Comparison of ENCODE assay signal across 8 cellular contexts in the genomic region with DNA sequence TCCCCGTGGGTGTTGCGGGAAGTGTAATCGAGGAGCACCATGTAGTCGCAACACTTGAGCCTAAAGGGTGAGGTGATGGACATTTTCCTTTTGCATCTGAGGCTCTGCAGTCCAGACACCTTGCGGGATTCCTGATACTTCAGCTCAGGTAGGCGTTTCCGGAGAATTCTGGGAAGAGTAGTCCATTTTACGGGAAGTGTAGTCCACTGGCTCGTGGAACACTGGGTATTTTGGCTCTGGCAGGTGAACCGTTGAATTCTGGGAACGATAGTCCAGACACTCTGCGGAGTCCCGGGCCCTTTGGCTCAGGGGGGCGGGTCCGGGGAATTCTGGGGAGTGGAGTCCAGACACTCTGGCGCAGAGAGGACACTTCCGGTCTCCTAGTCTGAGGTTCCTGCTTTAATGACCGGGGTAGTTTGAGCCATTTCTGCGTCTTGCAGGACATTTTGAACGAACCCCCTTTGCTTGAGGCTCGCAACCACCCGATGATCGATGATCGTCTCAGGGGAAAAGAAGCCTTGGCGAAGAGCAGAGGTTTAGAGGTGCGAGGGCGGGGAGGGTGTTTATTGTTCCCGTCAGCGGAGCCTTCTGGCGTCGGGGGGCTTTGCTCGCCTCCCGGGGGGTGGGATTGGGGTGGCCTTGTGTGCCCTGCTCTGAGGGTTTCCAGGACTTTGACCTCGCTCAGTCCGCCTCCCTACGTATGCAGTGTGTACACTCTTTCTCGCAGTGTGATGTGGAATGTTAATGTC.
A peak's percentile ranks its signal among the peaks of the same experiment; 100 is the strongest.
DNase-seq lines count a peak whose midpoint lies in the region; ATAC-seq and TF ChIP-seq lines count a peak whose summit lies in the region.

A gene (plus strand): TSS at position 383 of the 749 bp plus-strand sequence. CDS start 3,141 bp downstream, outside the sequence.

- H3K27ac ChIP-seq in HEK293 (ENCODE audit: extremely low read depth, low read depth, low read length): peak within 1 kb of the TSS; percentile 61

- peak; percentile 94 for DNase-seq in COLO668 (lab: John Stamatoyannopoulos, UW; ENCODE audit: unreplicated experiment)
- peak; percentile 99 for DNase-seq in NCI-H2171 treated with DMSO at 0.1 percent for 48 hours (lab: John Stamatoyannopoulos, UW)
- DNase-seq in activated CD4-positive, CD25-positive, alpha-beta regulatory T cell treated with anti-CD3 and anti-CD28 coated beads, Interleukin-2, amount 50 U/mL, for 16 hours (ENCODE audit: low read depth, low spot score): peak; percentile 24
- DNase-seq in cerebellar cortex (ENCODE audit: low spot score): peak; percentile 98
- DNase-seq in iPS-NIHi11 (ENCODE audit: low spot score): peak; percentile 98
- peak; percentile 71 for DNase-seq in skeletal muscle cell (ENCODE audit: low read depth)

- H3K4me3 ChIP-seq in HEK293 (ENCODE audit: low read depth, low read length) (peak within 1 kb of the TSS; percentile 66), skeletal muscle cell (ENCODE audit: low read depth, low read length) (peak within 1 kb of the TSS; percentile 84)

- POLR2A ChIA-PET in HEK293 (lab: Yijun Ruan, JAX): interaction anchor here (0.9 to 2.4 kb wide), 17 partner anchors 10 to 383 kb away, joined by 3 to 17 read pairs (median 4); a partner anchor contains a TSS

- CTCF ChIA-PET in HEK293 (lab: Yijun Ruan, JAX): interaction anchor here (0.6 to 1.1 kb wide), 2 partner anchors 9 to 275 kb away, joined by 3 read pairs; no protein-coding TSS in a partner anchor

- no peak; the same call in 1 of the 2 replicates for TF ChIP-seq CTCF in HEK293 (tag by site-specific recombination; IDR thresholded peaks at IDR 0.05)

- peaks cover 17 to 31% of the 10 kb centered on the region in 2 experiments for H3K36me3 ChIP-seq in HEK293 (ENCODE audit: control insufficient read depth in 2 of 2, insufficient read depth in 1 of 2, low read length in 2 of 2)

- ATAC-seq in GM19035 (IDR thresholded peaks at IDR 0.05; ENCODE audit: unreplicated experiment): no peak

- H3K9me3 ChIP-seq in HEK293 (ENCODE audit: control insufficient read depth, insufficient read depth, low read depth, low read length): peaks cover 11% of the 10 kb centered on the region

- H3K4me1 ChIP-seq in HEK293 (ENCODE audit: control insufficient read depth, insufficient read depth, low read length): peaks cover 14% of the 10 kb centered on the region

TF ChIP-seq in HEK293, 187 proteins besides CTCF, POLR2A, EP300 and RAD21 (continues in another document):
- TF ChIP-seq ZNF707 (tag by site-specific recombination; IDR thresholded peaks at IDR 0.05) (no peak), HOXD13 (CRISPR knock-in tag; IDR thresholded peaks at IDR 0.05; ENCODE audit: borderline replicate concordance) (no peak), ZNF792 (tag by site-specific recombination; IDR thresholded peaks at IDR 0.05) (0 out of 2 replicates have a peak, but pooled peaks have one; percentile 20), ZNF121 (tag by site-specific recombination; IDR thresholded peaks at IDR 0.05) (no peak), ZNF24 (tag by site-specific recombination; IDR thresholded peaks at IDR 0.05) (peak; percentile 59; the same call in 1 of the 2 replicates), ZIC2 (tag by site-specific recombination; IDR thresholded peaks at IDR 0.05) (no peak), ZNF433 (tag by site-specific recombination; IDR thresholded peaks at IDR 0.05; ENCODE audit: low read depth) (no peak), ZNF571 (tag by site-specific recombination; IDR thresholded peaks at IDR 0.05) (no peak), KLF9 (tag by site-specific recombination; IDR thresholded peaks at IDR 0.05; ENCODE audit: low read depth) (peak; percentile 88), ZNF624 (tag by site-specific recombination; IDR thresholded peaks at IDR 0.05) (no peak), ZNF777 (tag by site-specific recombination; IDR thresholded peaks at IDR 0.05; ENCODE audit: borderline replicate concordance) (peak; percentile 93), ZNF354C (tag by site-specific recombination; IDR thresholded peaks at IDR 0.05; ENCODE audit: borderline replicate concordance, low read depth) (no peak), KLF7 (tag by site-specific recombination; IDR thresholded peaks at IDR 0.05; ENCODE audit: borderline replicate concordance) (no peak), SCRT1 (tag by site-specific recombination; IDR thresholded peaks at IDR 0.05; ENCODE audit: borderline replicate concordance) (peak; percentile 73; the same call in 1 of the 2 replicates), EGR2 (tag by site-specific recombination; IDR thresholded peaks at IDR 0.05; ENCODE audit: low read depth) (peak; percentile 85), ZNF184 (tag by site-specific recombination; IDR thresholded peaks at IDR 0.05) (no peak), GFI1B (tag by site-specific recombination; IDR thresholded peaks at IDR 0.05) (no peak), ZNF335 (tag by site-specific recombination; conservative IDR thresholded peaks at IDR 0.05) (peak; percentile 99), BCL11A (tag by site-specific recombination; IDR thresholded peaks at IDR 0.05; ENCODE audit: low read depth) (no peak), ZNF768 (tag by site-specific recombination; IDR thresholded peaks at IDR 0.05) (no peak), ZNF311 (tag by site-specific recombination; IDR thresholded peaks at IDR 0.05; ENCODE audit: borderline replicate concordance) (no peak), SALL2 (tag by site-specific recombination; IDR thresholded peaks at IDR 0.05; ENCODE audit: borderline replicate concordance) (no peak), ZNF561 (tag by site-specific recombination; IDR thresholded peaks at IDR 0.05; ENCODE audit: borderline replicate concordance) (peak; percentile 47; the same call in 1 of the 2 replicates)
- TF ChIP-seq, protein P1, sequence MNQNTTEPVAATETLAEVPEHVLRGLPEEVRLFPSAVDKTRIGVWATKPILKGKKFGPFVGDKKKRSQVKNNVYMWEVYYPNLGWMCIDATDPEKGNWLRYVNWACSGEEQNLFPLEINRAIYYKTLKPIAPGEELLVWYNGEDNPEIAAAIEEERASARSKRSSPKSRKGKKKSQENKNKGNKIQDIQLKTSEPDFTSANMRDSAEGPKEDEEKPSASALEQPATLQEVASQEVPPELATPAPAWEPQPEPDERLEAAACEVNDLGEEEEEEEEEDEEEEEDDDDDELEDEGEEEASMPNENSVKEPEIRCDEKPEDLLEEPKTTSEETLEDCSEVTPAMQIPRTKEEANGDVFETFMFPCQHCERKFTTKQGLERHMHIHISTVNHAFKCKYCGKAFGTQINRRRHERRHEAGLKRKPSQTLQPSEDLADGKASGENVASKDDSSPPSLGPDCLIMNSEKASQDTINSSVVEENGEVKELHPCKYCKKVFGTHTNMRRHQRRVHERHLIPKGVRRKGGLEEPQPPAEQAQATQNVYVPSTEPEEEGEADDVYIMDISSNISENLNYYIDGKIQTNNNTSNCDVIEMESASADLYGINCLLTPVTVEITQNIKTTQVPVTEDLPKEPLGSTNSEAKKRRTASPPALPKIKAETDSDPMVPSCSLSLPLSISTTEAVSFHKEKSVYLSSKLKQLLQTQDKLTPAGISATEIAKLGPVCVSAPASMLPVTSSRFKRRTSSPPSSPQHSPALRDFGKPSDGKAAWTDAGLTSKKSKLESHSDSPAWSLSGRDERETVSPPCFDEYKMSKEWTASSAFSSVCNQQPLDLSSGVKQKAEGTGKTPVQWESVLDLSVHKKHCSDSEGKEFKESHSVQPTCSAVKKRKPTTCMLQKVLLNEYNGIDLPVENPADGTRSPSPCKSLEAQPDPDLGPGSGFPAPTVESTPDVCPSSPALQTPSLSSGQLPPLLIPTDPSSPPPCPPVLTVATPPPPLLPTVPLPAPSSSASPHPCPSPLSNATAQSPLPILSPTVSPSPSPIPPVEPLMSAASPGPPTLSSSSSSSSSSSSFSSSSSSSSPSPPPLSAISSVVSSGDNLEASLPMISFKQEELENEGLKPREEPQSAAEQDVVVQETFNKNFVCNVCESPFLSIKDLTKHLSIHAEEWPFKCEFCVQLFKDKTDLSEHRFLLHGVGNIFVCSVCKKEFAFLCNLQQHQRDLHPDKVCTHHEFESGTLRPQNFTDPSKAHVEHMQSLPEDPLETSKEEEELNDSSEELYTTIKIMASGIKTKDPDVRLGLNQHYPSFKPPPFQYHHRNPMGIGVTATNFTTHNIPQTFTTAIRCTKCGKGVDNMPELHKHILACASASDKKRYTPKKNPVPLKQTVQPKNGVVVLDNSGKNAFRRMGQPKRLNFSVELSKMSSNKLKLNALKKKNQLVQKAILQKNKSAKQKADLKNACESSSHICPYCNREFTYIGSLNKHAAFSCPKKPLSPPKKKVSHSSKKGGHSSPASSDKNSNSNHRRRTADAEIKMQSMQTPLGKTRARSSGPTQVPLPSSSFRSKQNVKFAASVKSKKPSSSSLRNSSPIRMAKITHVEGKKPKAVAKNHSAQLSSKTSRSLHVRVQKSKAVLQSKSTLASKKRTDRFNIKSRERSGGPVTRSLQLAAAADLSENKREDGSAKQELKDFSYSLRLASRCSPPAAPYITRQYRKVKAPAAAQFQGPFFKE (tag by site-specific recombination; IDR thresholded peaks at IDR 0.05; ENCODE audit: borderline replicate concordance): no peak
- TF ChIP-seq, protein P2, sequence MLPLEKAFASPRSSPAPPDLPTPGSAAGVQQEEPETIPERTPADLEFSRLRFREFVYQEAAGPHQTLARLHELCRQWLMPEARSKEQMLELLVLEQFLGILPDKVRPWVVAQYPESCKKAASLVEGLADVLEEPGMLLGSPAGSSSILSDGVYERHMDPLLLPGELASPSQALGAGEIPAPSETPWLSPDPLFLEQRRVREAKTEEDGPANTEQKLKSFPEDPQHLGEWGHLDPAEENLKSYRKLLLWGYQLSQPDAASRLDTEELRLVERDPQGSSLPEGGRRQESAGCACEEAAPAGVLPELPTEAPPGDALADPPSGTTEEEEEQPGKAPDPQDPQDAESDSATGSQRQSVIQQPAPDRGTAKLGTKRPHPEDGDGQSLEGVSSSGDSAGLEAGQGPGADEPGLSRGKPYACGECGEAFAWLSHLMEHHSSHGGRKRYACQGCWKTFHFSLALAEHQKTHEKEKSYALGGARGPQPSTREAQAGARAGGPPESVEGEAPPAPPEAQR (tag by site-specific recombination; IDR thresholded peaks at IDR 0.05): no peak
- TF ChIP-seq, protein P3, sequence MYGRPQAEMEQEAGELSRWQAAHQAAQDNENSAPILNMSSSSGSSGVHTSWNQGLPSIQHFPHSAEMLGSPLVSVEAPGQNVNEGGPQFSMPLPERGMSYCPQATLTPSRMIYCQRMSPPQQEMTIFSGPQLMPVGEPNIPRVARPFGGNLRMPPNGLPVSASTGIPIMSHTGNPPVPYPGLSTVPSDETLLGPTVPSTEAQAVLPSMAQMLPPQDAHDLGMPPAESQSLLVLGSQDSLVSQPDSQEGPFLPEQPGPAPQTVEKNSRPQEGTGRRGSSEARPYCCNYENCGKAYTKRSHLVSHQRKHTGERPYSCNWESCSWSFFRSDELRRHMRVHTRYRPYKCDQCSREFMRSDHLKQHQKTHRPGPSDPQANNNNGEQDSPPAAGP (tag by site-specific recombination; IDR thresholded peaks at IDR 0.05): peak; percentile 48

Comparison
In these comparisons a context has a peak if more than half of its experiments do, and no peak if none do; other contexts are left out.
1. DNase-seq: peak in every context shown above with its lines; median percentile 99 in NCI-H2171 treated with DMSO at 0.1 percent for 48 hours; 98 in cerebellar cortex; 98 in iPS-NIHi11; 94 in COLO668; 71 in skeletal muscle cell; 24 in activated CD4-positive, CD25-positive, alpha-beta regulatory T cell treated with anti-CD3 and anti-CD28 coated beads, Interleukin-2, amount 50 U/mL, for 16 hours.